28 cellular contexts compared by ENCODE assay signal in genomic region chr13:48478401-48478800, GRCh38. TPM values are rescaled to one million over a fixed set of nuclear protein-coding genes. Genes with fewer than 3 reads are reported as not detected.
A peak's percentile ranks its signal among the peaks of the same experiment; 100 is the strongest.
DNase-seq lines count a peak whose midpoint lies in the region; ATAC-seq, FAIRE-seq and TF ChIP-seq lines count a peak whose summit lies in the region.
"Had no signal": no experiment of that assay in that cellular context is flagged by ENCODE, and none has a peak within 500 bp of the region (broad histone marks: within the 10 kb centered on the region; RNA-seq: fewer than 3 reads in every experiment).

No MANE protein-coding gene starts in this region.

- H3K27me3 Mint-ChIP-seq in osteocyte (ENCODE audit: unreplicated experiment) = no peaks in the 10 kb centered on the region
- H3K27me3 Mint-ChIP-seq: activated CD4-positive, alpha-beta T cell treated with anti-CD3 and anti-CD28 coated beads, Interleukin-2, amount 10 ng/mL, durations not matched to agents 7 days and 5 days; activated naive CD4-positive, alpha-beta T cell treated with anti-CD3 and anti-CD28 coated beads, Interleukin-2, amount 10 ng/mL, durations not matched to agents 7 days and 5 days; CD4-positive, alpha-beta T cell; T-helper 17 cell had no signal

- H3K36me3 Mint-ChIP-seq in osteocyte (ENCODE audit: unreplicated experiment) = peaks cover 37% of the 10 kb centered on the region

- TF ChIP-seq POLR2A in GM12891 (IDR thresholded peaks at IDR 0.05; ENCODE audit: low read depth, low read length) (no peak), sigmoid colon (IDR thresholded peaks at IDR 0.05) (no peak)

- H3K4me3 ChIP-seq in fibroblast of mammary gland (ENCODE audit: control insufficient read depth, low read depth, low read length) = no peak overlapping the region
- H3K4me3 ChIP-seq in sigmoid colon = no peak overlapping the region
- H3K4me3 ChIP-seq: lower lobe of right lung, SJSA1, thyroid gland had no signal

- FAIRE-seq in GM12891 (lab: Jason Lieb, UNC) = peak; percentile 57

- H3K36me3 ChIP-seq in sigmoid colon = peaks cover 0 to 54% (median 0%) of the 10 kb centered on the region in 4 donors
- H3K36me3 ChIP-seq: thyroid gland had no signal

- H3K4me1 Mint-ChIP-seq in osteocyte (ENCODE audit: unreplicated experiment) = peaks cover 29% of the 10 kb centered on the region
- H3K4me1 Mint-ChIP-seq: nephron had no signal

- intact Hi-C loops in sigmoid colon (cut with DNase I) = no loop called here

- no peak overlapping the region for H3K27ac ChIP-seq in sigmoid colon
- H3K27ac ChIP-seq: foreskin keratinocyte, lower lobe of right lung, SJSA1, thyroid gland, VCaP had no signal

- peak overlapping the region; percentile 70 for H3K27ac Mint-ChIP-seq in osteocyte (ENCODE audit: unreplicated experiment)
- H3K27ac Mint-ChIP-seq: activated CD4-positive, alpha-beta T cell treated with anti-CD3 and anti-CD28 coated beads, Interleukin-2, amount 10 ng/mL, durations not matched to agents 7 days and 5 days; activated naive CD4-positive, alpha-beta T cell treated with anti-CD3 and anti-CD28 coated beads, Interleukin-2, amount 10 ng/mL, durations not matched to agents 7 days and 5 days; CD4-positive, alpha-beta T cell; nephron; T-helper 17 cell had no signal

- H3K27me3 ChIP-seq in sigmoid colon = no peaks in the 10 kb centered on the region
- H3K27me3 ChIP-seq: dorsolateral prefrontal cortex, foreskin keratinocyte, SJSA1, thyroid gland had no signal

- WGBS in sigmoid colon, 2 donors = 55 to 74% methylated on average over 1 of the region's 1 CpG

- H3K9me3 ChIP-seq in sigmoid colon = no peaks in the 10 kb centered on the region
- H3K9me3 ChIP-seq: lower lobe of right lung, SJSA1, thyroid gland had no signal

- H3K4me1 ChIP-seq in sigmoid colon = no peaks in the 10 kb centered on the region
- H3K4me1 ChIP-seq: foreskin keratinocyte, lower lobe of right lung, SJSA1, thyroid gland had no signal

- no peak for TF ChIP-seq EP300 in sigmoid colon (IDR thresholded peaks at IDR 0.05)

- no peak for DNase-seq in GM12891 (ENCODE audit: insufficient read length, low spot score)
- peak; percentile 58 for DNase-seq in fibroblast of mammary gland (ENCODE audit: low read depth)
- no peak for DNase-seq in osteocyte (ENCODE audit: extremely low spot score, unreplicated experiment)
- DNase-seq in activated CD4-positive, alpha-beta T cell treated with anti-CD3 and anti-CD28 coated beads for 4 hours = no peak
- no peak for DNase-seq in sigmoid colon
- DNase-seq in NCI-H748 (lab: John Stamatoyannopoulos, UW; ENCODE audit: unreplicated experiment) = no peak
- DNase-seq in stimulated activated CD4-positive, alpha-beta T cell treated with anti-CD3 and anti-CD28 coated beads, Interleukin-15, amount 100 ng/mL, for 24 hours = no peak
- DNase-seq: activated CD4-positive, alpha-beta T cell treated with anti-CD3 and anti-CD28 coated beads, Interleukin-2, amount 10 ng/mL, durations not matched to agents 7 days and 5 days; activated naive CD4-positive, alpha-beta T cell treated with anti-CD3 and anti-CD28 coated beads, Interleukin-2, amount 10 ng/mL, durations not matched to agents 7 days and 5 days; anterior cingulate cortex; caudate nucleus; CD4-positive, alpha-beta T cell; dorsolateral prefrontal cortex; foreskin keratinocyte; KG1; lower lobe of right lung; NCI-H146; NCI-H510A; NK-92 treated with Interleukin-12 subunit alpha and Interleukin-12 subunit beta, amount 100 ng/mL, for 24 hours; right cardiac atrium; stimulated activated CD4-positive, alpha-beta T cell treated with anti-CD3 and anti-CD28 coated beads, Interleukin-12 subunit alpha, Interleukin-12 subunit beta, amount 100 ng/mL, for 4 hours; stimulated activated naive CD8-positive, alpha-beta T cell treated with anti-CD3 and anti-CD28 coated beads, Interleukin-15, Interleukin-2, amounts not matched to agents 100 U/mL and 50 U/mL, for 24 hours; T-helper 17 cell; thyroid gland had no signal

- no peak for TF ChIP-seq CTCF in fibroblast of mammary gland (conservative IDR thresholded peaks at IDR 0.05; ENCODE audit: control insufficient read depth, insufficient read depth, low read depth, low read length)
- TF ChIP-seq CTCF in osteocyte (IDR thresholded peaks at IDR 0.05) = no peak
- no peak for TF ChIP-seq CTCF in sigmoid colon (IDR thresholded peaks at IDR 0.05)

- peak; percentile 34; the same call in 1 of the 3 replicates for ATAC-seq in SK-N-SH treated with all-trans-retinoic acid at 6 μM for 48 hours
- ATAC-seq: foreskin keratinocyte; lower lobe of right lung; right cardiac atrium; stimulated activated naive CD8-positive, alpha-beta T cell treated with anti-CD3 and anti-CD28 coated beads, Interleukin-15, Interleukin-2, amounts not matched to agents 100 U/mL and 50 U/mL, for 24 hours; T-helper 17 cell had no signal

- no peak overlapping the region for H3K4me3 Mint-ChIP-seq in osteocyte (ENCODE audit: unreplicated experiment)
- H3K4me3 Mint-ChIP-seq: activated CD4-positive, alpha-beta T cell treated with anti-CD3 and anti-CD28 coated beads, Interleukin-2, amount 10 ng/mL, durations not matched to agents 7 days and 5 days; activated naive CD4-positive, alpha-beta T cell treated with anti-CD3 and anti-CD28 coated beads, Interleukin-2, amount 10 ng/mL, durations not matched to agents 7 days and 5 days; CD4-positive, alpha-beta T cell; nephron; T-helper 17 cell had no signal

- no peaks in the 10 kb centered on the region for H3K9me3 Mint-ChIP-seq in osteocyte (ENCODE audit: unreplicated experiment)
- H3K9me3 Mint-ChIP-seq: activated naive CD4-positive, alpha-beta T cell treated with anti-CD3 and anti-CD28 coated beads, Interleukin-2, amount 10 ng/mL, durations not matched to agents 7 days and 5 days; CD4-positive, alpha-beta T cell; nephron had no signal

TF ChIP-seq in GM12891, 5 proteins besides CTCF, POLR2A, EP300 and RAD21:
- TF ChIP-seq TAF1 (IDR thresholded peaks at IDR 0.05; ENCODE audit: low read depth, low read length) (no peak), POU2F2 (IDR thresholded peaks at IDR 0.05; ENCODE audit: low read depth, low read length) (no peak), POLR2AphosphoS5 (IDR thresholded peaks at IDR 0.05; ENCODE audit: low read depth, low read length) (no peak), SPI1 (IDR thresholded peaks at IDR 0.05; ENCODE audit: low read depth, low read length) (no peak), PAX5 (IDR thresholded peaks at IDR 0.05; ENCODE audit: insufficient read depth, low read length, severe bottlenecking) (no peak)

TF ChIP-seq in SK-N-SH treated with all-trans-retinoic acid at 6 μM for 48 hours, 23 proteins besides CTCF, POLR2A, EP300 and RAD21:
- TF ChIP-seq CSRNP3 (CRISPR knock-in tag; IDR thresholded peaks at IDR 0.05) (no peak), ARNTL (CRISPR knock-in tag; IDR thresholded peaks at IDR 0.05; ENCODE audit: borderline replicate concordance, low read depth) (no peak)
TF ChIP-seq in SK-N-SH treated with all-trans-retinoic acid at 6 μM for 48 hours: peak in this region for 0.

RNA-seq across cellular contexts. Expression of gene RCBTB2, which starts 54.5 kb away (rescaled TPM):
- 15.5 TPM for polyA plus RNA-seq in GM12891 (2012; ENCODE audit: low read depth, missing spikeins)
- 12.1 and 12.6 TPM in 2 replicates for total RNA-seq in osteocyte
- total RNA-seq in sigmoid colon = 10 to 100 TPM in 3 of 4 donors, 1 to 10 TPM in 1; 8.6 to 21.9 (median 14.9) TPM
- polyA plus RNA-seq in sigmoid colon = 1 to 10 TPM; 4.2 to 9.9 (median 4.8) TPM
